In the genomic region with DNA sequence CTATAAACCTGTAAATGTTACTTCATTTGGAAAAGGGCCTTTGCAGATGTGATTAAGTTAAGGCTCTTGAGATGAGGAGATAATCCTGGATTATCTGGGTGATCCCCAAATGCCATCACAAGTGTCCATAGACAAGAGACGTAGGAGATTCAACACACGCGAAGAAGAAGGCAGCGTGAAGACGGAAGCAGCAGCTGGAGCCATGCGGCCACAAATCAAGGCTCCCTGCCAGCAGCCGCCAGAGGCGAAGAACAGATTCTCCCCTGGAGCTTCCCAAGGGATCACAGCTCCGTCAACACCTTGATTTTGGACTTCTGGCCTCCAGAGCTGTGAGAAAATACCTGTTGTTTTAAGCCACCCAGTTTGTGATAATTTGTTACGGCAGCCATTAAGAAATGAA, we compare ENCODE assay signal across 1 cellular context.
TF ChIP-seq lines count a peak whose summit lies in the region.

No MANE protein-coding gene starts in this region.

TF ChIP-seq in HepG2, 621 proteins besides CTCF, POLR2A, EP300 and RAD21:
- TF ChIP-seq ZNF12 (CRISPR knock-in tag; IDR thresholded peaks at IDR 0.05): no peak
- no peak for TF ChIP-seq ATF7 (IDR thresholded peaks at IDR 0.05)
- no peak for TF ChIP-seq ATF7 (CRISPR knock-in tag; IDR thresholded peaks at IDR 0.05)
- TF ChIP-seq ZNF780A (CRISPR knock-in tag; IDR thresholded peaks at IDR 0.05): no peak
- no peak for TF ChIP-seq POLR2AphosphoS2 (IDR thresholded peaks at IDR 0.05; ENCODE audit: low read depth, low read length)
- no peak for TF ChIP-seq NR2F1 (CRISPR knock-in tag; IDR thresholded peaks at IDR 0.05)
- no peak for TF ChIP-seq HMGXB4 (CRISPR knock-in tag; IDR thresholded peaks at IDR 0.05; ENCODE audit: borderline replicate concordance in 1 of 2, low read depth in 1 of 2)
